In the genomic region with DNA sequence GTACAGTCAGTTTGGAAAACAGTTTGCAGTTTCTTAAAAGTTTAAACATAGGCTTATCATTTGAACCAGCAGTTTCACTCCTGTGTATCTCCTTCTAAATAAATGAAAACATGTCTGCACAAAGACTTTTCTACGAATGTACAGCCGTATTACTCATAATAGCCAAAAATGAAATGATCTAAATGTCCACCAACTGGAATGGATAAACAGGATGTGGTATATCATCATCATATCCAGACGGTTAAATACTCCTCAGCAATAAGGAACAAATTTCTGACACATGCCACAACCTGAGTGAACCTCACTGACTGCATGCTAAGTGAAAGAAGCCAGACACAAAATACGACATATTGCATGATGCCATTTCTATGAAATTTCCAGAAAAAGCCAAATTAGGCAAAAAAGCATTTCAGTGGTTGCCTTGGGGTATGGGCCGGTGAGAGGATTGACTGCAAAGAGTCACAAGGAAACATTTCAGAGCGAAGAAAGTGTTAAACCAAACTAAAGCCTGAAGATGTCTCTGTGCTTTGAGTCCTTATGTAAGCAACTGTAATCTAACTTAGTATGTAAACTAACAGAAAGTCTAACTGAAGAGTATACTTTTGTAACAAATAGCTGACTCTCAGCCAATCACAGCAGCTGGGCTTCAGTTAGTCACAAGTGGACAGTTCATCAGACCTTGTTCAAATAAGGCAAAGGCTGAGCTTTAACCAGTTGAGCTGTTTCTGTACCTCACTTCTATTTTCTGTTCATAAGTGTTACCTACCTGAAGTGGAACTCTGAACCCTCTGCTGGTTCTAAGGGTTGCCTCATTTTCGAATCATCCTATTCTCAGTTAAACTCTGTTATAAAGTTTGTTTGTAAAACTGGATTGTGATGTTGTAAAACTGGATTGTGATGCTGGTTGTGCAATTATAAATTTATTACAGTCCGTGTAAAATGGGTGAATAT, we compare ENCODE assay signal across 8 cellular contexts.
DNase-seq lines count a peak whose midpoint lies in the region; ATAC-seq lines count a peak whose summit lies in the region.

No MANE protein-coding gene starts in this region.

- peak overlapping the region; percentile 82 for H3K27ac Mint-ChIP-seq in T-helper 1 cell treated with Interleukin-12 subunit alpha and Interleukin-12 subunit beta and Interleukin-4 antibody, amounts not matched to agents 30 μg/mL and 1 μg/mL, for 36 hours

- in situ Hi-C loops in ACHN (cut with HindIII; ENCODE audit: low pct_ligation_motif_present, low pct_unique_long_range_greater_than_20kb, low sequenced_read_pairs) = no loop called here

- no peaks in the 10 kb centered on the region for H3K9me3 Mint-ChIP-seq in T-helper 1 cell treated with Interleukin-12 subunit alpha and Interleukin-12 subunit beta and Interleukin-4 antibody, amounts not matched to agents 30 μg/mL and 1 μg/mL, for 36 hours

- no peak overlapping the region for H3K4me3 Mint-ChIP-seq in T-helper 1 cell treated with Interleukin-12 subunit alpha and Interleukin-12 subunit beta and Interleukin-4 antibody, amounts not matched to agents 30 μg/mL and 1 μg/mL, for 36 hours

- peaks cover 6% of the 10 kb centered on the region for H3K27me3 Mint-ChIP-seq in T-helper 1 cell treated with Interleukin-12 subunit alpha and Interleukin-12 subunit beta and Interleukin-4 antibody, amounts not matched to agents 30 μg/mL and 1 μg/mL, for 36 hours (ENCODE audit: low read depth)

- no peaks in the 10 kb centered on the region for H3K36me3 Mint-ChIP-seq in T-helper 1 cell treated with Interleukin-12 subunit alpha and Interleukin-12 subunit beta and Interleukin-4 antibody, amounts not matched to agents 30 μg/mL and 1 μg/mL, for 36 hours (ENCODE audit: low read depth)

- ATAC-seq in GM18909 (IDR thresholded peaks at IDR 0.05; ENCODE audit: poor library complexity, unreplicated experiment) (peak; percentile 60), HG03103 (IDR thresholded peaks at IDR 0.05; ENCODE audit: low read depth, unreplicated experiment) (peak; percentile 58)

- no peak overlapping the region for H3K27ac ChIP-seq in substantia nigra (ENCODE audit: low read depth, low read length, poor library complexity, severe bottlenecking)
- no peak overlapping the region for H3K27ac ChIP-seq in caudate nucleus (ENCODE audit: low read depth, low read length)

- DNase-seq in ACHN (peak; percentile 55), lung microvascular endothelial cell (ENCODE audit: low read depth in 2 of 2) (peak; percentile 55 to 93), substantia nigra (lab: John Stamatoyannopoulos, UW) (no peak), caudate nucleus (lab: John Stamatoyannopoulos, UW) (no peak)
- no peak for DNase-seq in stimulated activated CD4-positive, alpha-beta T cell treated with anti-CD3 and anti-CD28 coated beads, Interleukin-4, amount 100 ng/mL, for 4 hours

- peaks cover 25% of the 10 kb centered on the region for H3K4me1 Mint-ChIP-seq in T-helper 1 cell treated with Interleukin-12 subunit alpha and Interleukin-12 subunit beta and Interleukin-4 antibody, amounts not matched to agents 30 μg/mL and 1 μg/mL, for 36 hours (ENCODE audit: low read depth)

Comparison
In these comparisons a context has a peak if more than half of its experiments do, and no peak if none do; other contexts are left out.
1. DNase-seq: peak in ACHN (single experiment) and lung microvascular endothelial cell (2 of 2); none in stimulated activated CD4-positive, alpha-beta T cell treated with anti-CD3 and anti-CD28 coated beads, Interleukin-4, amount 100 ng/mL, for 4 hours (0 of 2), substantia nigra (0 of 49) and caudate nucleus (0 of 61).